Comparison of ENCODE assay signal across 13 cellular contexts in the genomic region with DNA sequence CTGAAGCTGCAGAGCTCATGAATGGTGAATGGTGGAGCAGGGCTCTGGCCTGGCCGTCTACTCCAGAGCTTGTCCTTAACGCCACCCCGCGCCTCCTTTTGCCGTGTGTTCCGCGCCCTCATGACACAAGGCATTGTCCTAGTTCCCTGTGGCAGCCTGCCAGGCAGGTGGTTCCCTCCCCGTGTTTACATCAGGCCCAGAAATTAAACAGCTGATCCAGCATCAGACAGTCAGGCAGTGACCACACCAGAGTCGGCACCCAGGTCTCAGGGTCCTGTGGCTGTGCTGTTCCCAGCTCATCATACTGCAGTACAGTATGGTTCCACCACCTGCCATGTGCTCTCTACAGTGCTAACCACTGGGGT.
A peak's percentile ranks its signal among the peaks of the same experiment; 100 is the strongest.
DNase-seq lines count a peak whose midpoint lies in the region; ATAC-seq and TF ChIP-seq lines count a peak whose summit lies in the region.
"Had no signal": no experiment of that assay in that cellular context is flagged by ENCODE, and none has a peak within 500 bp of the region (broad histone marks: within the 10 kb centered on the region; RNA-seq: fewer than 3 reads in every experiment).

No MANE protein-coding gene starts in this region.

- H2AK5ac ChIP-seq in neuronal stem cell (ENCODE audit: low read depth, low read length) = no peak overlapping the region

- DNase-seq in NCI-H510A treated with DMSO at 0.1 percent for 48 hours (lab: John Stamatoyannopoulos, UW) = peak; percentile 37
- no peak for DNase-seq in NCI-H510A (lab: John Stamatoyannopoulos, UW)
- peak; percentile 39 for DNase-seq in NCI-H146 treated with DMSO at 0.1 percent for 48 hours (lab: John Stamatoyannopoulos, UW; ENCODE audit: unreplicated experiment)
- peak; percentile 68 to 74 (median 72) for DNase-seq in body of pancreas
- DNase-seq in neuronal stem cell (ENCODE audit: low spot score) = no peak
- DNase-seq in ecto neural progenitor cell (ENCODE audit: low spot score) = no peak
- DNase-seq in esophagus muscularis mucosa (ENCODE audit: extremely low spot score) = no peak
- no peak for DNase-seq in amniotic stem cell (lab: John Stamatoyannopoulos, UW)
- DNase-seq: ACHN; gastrocnemius medialis; GF-D8; NK-92 treated with Interleukin-12 subunit alpha and Interleukin-12 subunit beta, amount 100 ng/mL, for 24 hours; uterus had no signal

- no peak overlapping the region for H4K8ac ChIP-seq in neuronal stem cell (ENCODE audit: low read depth, low read length)

- no peak for TF ChIP-seq EP300 in esophagus muscularis mucosa (IDR thresholded peaks at IDR 0.05)

- no peak overlapping the region for H4K91ac ChIP-seq in neuronal stem cell (ENCODE audit: low read depth, low read length, poor library complexity)

- H3K36me3 ChIP-seq in body of pancreas (replicated peaks in 1 of 2; ENCODE audit: insufficient read depth in 1 of 2, low read depth in 2 of 2) (no peaks in the 10 kb centered on the region), neuronal stem cell (replicated peaks in 1 of 2; ENCODE audit: control insufficient read depth in 2 of 2, insufficient read depth in 2 of 2, low read length in 2 of 2) (no peaks in the 10 kb centered on the region), esophagus muscularis mucosa (no peaks in the 10 kb centered on the region)
- H3K36me3 ChIP-seq: gastrocnemius medialis, uterus had no signal

- H3K4me1 ChIP-seq in body of pancreas (peaks cover 42% of the 10 kb centered on the region), neuronal stem cell (ENCODE audit: control insufficient read depth in 2 of 2, insufficient read depth in 1 of 2, low read depth in 1 of 2, low read length in 2 of 2) (peaks cover 0 to 1% of the 10 kb centered on the region in 2 donors), esophagus muscularis mucosa (peaks cover 8 to 20% (median 12%) of the 10 kb centered on the region in 4 donors)
- H3K4me1 ChIP-seq: uterus had no signal

- H3K79me1 ChIP-seq in neuronal stem cell (ENCODE audit: low read depth, low read length) = peaks cover 5% of the 10 kb centered on the region

- no peak overlapping the region for H3K4ac ChIP-seq in neuronal stem cell (ENCODE audit: low read length)

- H3K27ac ChIP-seq in body of pancreas = peak overlapping the region in 1 of 4 donors; percentile 13
- no peak overlapping the region for H3K27ac ChIP-seq in neuronal stem cell (replicated peaks; ENCODE audit: low read length)
- H3K27ac ChIP-seq in esophagus muscularis mucosa (replicated peaks in 1 of 4) = no peak overlapping the region
- H3K27ac ChIP-seq: uterus had no signal

- intact Hi-C loops in body of pancreas (cut with DNase I) = no loop called here
- intact Hi-C loops in esophagus muscularis mucosa (cut with DNase I) = no loop called here

- no peak overlapping the region for H3K4me2 ChIP-seq in neuronal stem cell (ENCODE audit: insufficient read depth, low read length, poor library complexity, severe bottlenecking)

- no peak overlapping the region for H2BK15ac ChIP-seq in neuronal stem cell (ENCODE audit: low read length)

- H3K4me3 ChIP-seq in body of pancreas (no peak overlapping the region), neuronal stem cell (ENCODE audit: low read length in 2 of 2) (no peak overlapping the region), esophagus muscularis mucosa (no peak overlapping the region)
- H3K4me3 ChIP-seq: gastrocnemius medialis, uterus had no signal

- peak overlapping the region; percentile 68 for H3K9ac ChIP-seq in neuronal stem cell (ENCODE audit: low read depth, low read length, poor library complexity)

- ATAC-seq in body of pancreas = peak; percentile 58

- no peak overlapping the region for H2AFZ ChIP-seq in neuronal stem cell (ENCODE audit: low read length)

- H2BK120ac ChIP-seq in neuronal stem cell (ENCODE audit: low read depth, low read length) = no peak overlapping the region

- H3K18ac ChIP-seq in neuronal stem cell (ENCODE audit: low read length) = no peak overlapping the region

- H3K9me3 ChIP-seq in body of pancreas = no peaks in the 10 kb centered on the region
- no peaks in the 10 kb centered on the region for H3K9me3 ChIP-seq in neuronal stem cell (replicated peaks in 1 of 2; ENCODE audit: control insufficient read depth in 2 of 2, insufficient read depth in 1 of 2, low read depth in 1 of 2, low read length in 2 of 2)
- H3K9me3 ChIP-seq in esophagus muscularis mucosa = no peaks in the 10 kb centered on the region
- H3K9me3 ChIP-seq: gastrocnemius medialis, uterus had no signal

- TF ChIP-seq CTCF in body of pancreas (IDR thresholded peaks at IDR 0.05) (no peak), esophagus muscularis mucosa (IDR thresholded peaks at IDR 0.05) (no peak)

- H2BK5ac ChIP-seq in neuronal stem cell (ENCODE audit: low read length) = peak overlapping the region; percentile 30

- no peak overlapping the region for H2BK12ac ChIP-seq in neuronal stem cell (ENCODE audit: low read length)

- H3K23ac ChIP-seq in neuronal stem cell (ENCODE audit: low read depth, low read length, poor library complexity) = peak overlapping the region; percentile 53

- 39 to 40% methylated on average over 5 to 9 of the region's 9 CpGs for WGBS in body of pancreas, 2 donors
- no CpG with 5 or more reads among the region's 9 CpGs for WGBS in neuronal stem cell (ENCODE audit: extremely low coverage in 2 of 2, insufficient read length in 2 of 2, insufficient replicate concordance in 1 of 2), 2 donors
- WGBS in esophagus muscularis mucosa = 76% methylated on average over 8 of the region's 9 CpGs

- TF ChIP-seq POLR2A in body of pancreas (IDR thresholded peaks at IDR 0.05) = no peak
- no peak for TF ChIP-seq POLR2A in esophagus muscularis mucosa (IDR thresholded peaks at IDR 0.05; ENCODE audit: low read depth)

- H3K14ac ChIP-seq in neuronal stem cell (ENCODE audit: low read length) = no peak overlapping the region

- no peaks in the 10 kb centered on the region for H3K27me3 ChIP-seq in body of pancreas
- H3K27me3 ChIP-seq in neuronal stem cell (ENCODE audit: control insufficient read depth in 3 of 3, insufficient read depth in 3 of 3, low read depth in 1 of 3, low read length in 3 of 3) = peaks cover 0 to 3% (median 0%) of the 10 kb centered on the region in 3 experiments
- peaks cover 0 to 13% (median 0%) of the 10 kb centered on the region in 4 donors for H3K27me3 ChIP-seq in esophagus muscularis mucosa
- H3K27me3 ChIP-seq: gastrocnemius medialis, uterus had no signal

Comparison
In these comparisons a context has a peak if more than half of its experiments do, and no peak if none do; other contexts are left out.
1. DNase-seq: peak in NCI-H510A treated with DMSO at 0.1 percent for 48 hours (single experiment), NCI-H146 treated with DMSO at 0.1 percent for 48 hours (single experiment) and body of pancreas (4 of 4); none in NCI-H510A (single experiment), neuronal stem cell (single experiment), ecto neural progenitor cell (single experiment), esophagus muscularis mucosa (single experiment) and amniotic stem cell (single experiment).